Comparison of ENCODE assay signal across 12 cellular contexts in genomic region chr1:164771001-164771550, GRCh38.
DNase-seq lines count a peak whose midpoint lies in the region; ATAC-seq and TF ChIP-seq lines count a peak whose summit lies in the region.
"Had no signal": no experiment of that assay in that cellular context is flagged by ENCODE, and none has a peak within 500 bp of the region (broad histone marks: within the 10 kb centered on the region; RNA-seq: fewer than 3 reads in every experiment).

No MANE protein-coding gene starts in this region.

- no TSS peak for BruUV-seq in Calu3 (replicated peaks; lab: Mats Ljungman, UMichigan)

- no peak for TF ChIP-seq RAD21 in SK-N-SH (IDR thresholded peaks at IDR 0.05; ENCODE audit: low read length)

- WGBS in SK-N-SH (ENCODE audit: low lambda C conversion rate), result 82% methylated on average over 8 of the region's 8 CpGs

- H3K9me2 ChIP-seq in SK-N-SH, result no peaks in the 10 kb centered on the region

- H3K27ac Mint-ChIP-seq in Calu3 (ENCODE audit: unreplicated experiment), result peak overlapping the region; percentile 84
- H3K27ac Mint-ChIP-seq: activated B cell treated with CpG ODN at 0.5 μM for 24 hours had no signal

- H3K9me3 ChIP-seq in SK-N-SH, result no peaks in the 10 kb centered on the region
- H3K9me3 ChIP-seq in effector memory CD4-positive, alpha-beta T cell (ENCODE audit: control insufficient read depth, low read length), result no peaks in the 10 kb centered on the region
- H3K9me3 ChIP-seq: neutrophil had no signal

- no peaks in the 10 kb centered on the region for H3K27me3 ChIP-seq in SK-N-SH (ENCODE audit: insufficient read depth)
- no peaks in the 10 kb centered on the region for H3K27me3 ChIP-seq in foreskin keratinocyte
- H3K27me3 ChIP-seq in effector memory CD4-positive, alpha-beta T cell (replicated peaks; ENCODE audit: control insufficient read depth, insufficient read depth, low read length, poor library complexity, severe bottlenecking), result no peaks in the 10 kb centered on the region

- H4K20me1 ChIP-seq in SK-N-SH (ENCODE audit: insufficient read depth), result no peaks in the 10 kb centered on the region

- peak overlapping the region; percentile 37; the same call in 1 of the 2 replicates for H3K9ac ChIP-seq in SK-N-SH

- H3K4me1 ChIP-seq in SK-N-SH (ENCODE audit: control insufficient read depth in 1 of 2, insufficient read depth in 2 of 2, low read depth in 1 of 2, low read length in 1 of 2) (peaks cover 50 to 54% of the 10 kb centered on the region in 2 experiments), foreskin keratinocyte (peaks cover 38% of the 10 kb centered on the region)
- H3K4me1 ChIP-seq in effector memory CD4-positive, alpha-beta T cell (ENCODE audit: control insufficient read depth, insufficient read depth, low read length, poor library complexity, severe bottlenecking), result no peaks in the 10 kb centered on the region

- H2AFZ ChIP-seq in SK-N-SH (ENCODE audit: low read depth), result peak overlapping the region; percentile 23; the same call in 1 of the 2 replicates

- H3F3A ChIP-seq in SK-N-SH (replicated peaks; ENCODE audit: insufficient read depth), result peaks cover 45% of the 10 kb centered on the region

- no peaks in the 10 kb centered on the region for H3K36me3 ChIP-seq in SK-N-SH (replicated peaks in 1 of 2; ENCODE audit: control insufficient read depth in 1 of 2, insufficient read depth in 2 of 2, low read length in 1 of 2)
- no peaks in the 10 kb centered on the region for H3K36me3 ChIP-seq in effector memory CD4-positive, alpha-beta T cell (ENCODE audit: control insufficient read depth, insufficient read depth, low read length)
- H3K36me3 ChIP-seq: neutrophil had no signal

- no peak for DNase-seq in Calu3
- no peak for DNase-seq in SK-N-SH
- no peak for DNase-seq in foreskin keratinocyte
- DNase-seq in sciatic nerve (ENCODE audit: low spot score), result no peak
- DNase-seq in HCEC 1CT, result no peak
- no peak for DNase-seq in effector memory CD4-positive, alpha-beta T cell
- DNase-seq in AG08395 (ENCODE audit: low spot score), result no peak
- DNase-seq: activated B cell treated with CpG ODN at 0.5 μM for 24 hours, C1 segment of cervical spinal cord, NCI-H1694 had no signal

- H3K9me3 Mint-ChIP-seq in Calu3 (ENCODE audit: low read depth, unreplicated experiment), result no peaks in the 10 kb centered on the region
- H3K9me3 Mint-ChIP-seq: activated B cell treated with CpG ODN at 0.5 μM for 24 hours had no signal

- H3K4me1 Mint-ChIP-seq in Calu3 (ENCODE audit: low read depth, unreplicated experiment), result peaks cover 91% of the 10 kb centered on the region
- H3K4me1 Mint-ChIP-seq: activated B cell treated with CpG ODN at 0.5 μM for 24 hours had no signal

- ATAC-seq in foreskin keratinocyte (no peak), sciatic nerve (peak; percentile 19), HG03457 (IDR thresholded peaks at IDR 0.05; ENCODE audit: unreplicated experiment) (no peak)

- H3K27ac ChIP-seq in SK-N-SH (ENCODE audit: low read depth in 2 of 2, low read length in 1 of 2) (peak overlapping the region; percentile 93 to 96), foreskin keratinocyte (peak overlapping the region; percentile 71)
- H3K27ac ChIP-seq in effector memory CD4-positive, alpha-beta T cell (ENCODE audit: insufficient read depth, low read length, poor library complexity, severe bottlenecking), result no peak overlapping the region
- H3K27ac ChIP-seq: neutrophil had no signal

- H3K4me3 ChIP-seq in SK-N-SH (ENCODE audit: low read depth in 2 of 2, low read length in 1 of 2), result no peak overlapping the region
- H3K4me3 ChIP-seq in effector memory CD4-positive, alpha-beta T cell (ENCODE audit: insufficient read depth, low read depth, low read length, poor library complexity, severe bottlenecking), result no peak overlapping the region

- H3K4me2 ChIP-seq in SK-N-SH, result peak overlapping the region; percentile 44; the same call in 1 of the 2 replicates

- peak overlapping the region; percentile 46 for H3K4me3 Mint-ChIP-seq in Calu3 (ENCODE audit: low read depth, unreplicated experiment)
- H3K4me3 Mint-ChIP-seq: activated B cell treated with CpG ODN at 0.5 μM for 24 hours had no signal

- POLR2A ChIA-PET in SK-N-SH (lab: Yijun Ruan, JAX), result no interaction called here

- no peaks in the 10 kb centered on the region for H3K79me2 ChIP-seq in SK-N-SH (ENCODE audit: insufficient read depth)

- TF ChIP-seq EP300 in SK-N-SH (IDR thresholded peaks at IDR 0.05; ENCODE audit: borderline replicate concordance in 1 of 2, low read depth in 1 of 2, low read length in 1 of 2), result no peak

- intact Hi-C loops in Calu3 (cut with micrococcal nuclease; ENCODE audit: unreplicated experiment) (loop anchor here (5.0 kb wide), 4 partner anchors 89 to 214 kb away; partner anchors contain the start of gene PBX1), sciatic nerve (cut with DNase I) (no loop called here)

- CTCF ChIA-PET in Calu3 (lab: Charles Lee), result interaction anchor here (0.9 to 1.3 kb wide), 4 partner anchors 8 to 87 kb away, joined by 3 to 5 read pairs (median 4); no protein-coding TSS in a partner anchor
- CTCF ChIA-PET in SK-N-SH (lab: Yijun Ruan, JAX), result interaction anchor here (0.7 to 1.8 kb wide), 2 partner anchors 16 to 24 kb away, joined by 5 to 10 read pairs; no protein-coding TSS in a partner anchor

- H3K36me3 Mint-ChIP-seq in Calu3 (ENCODE audit: insufficient read depth, unreplicated experiment), result peaks cover 8% of the 10 kb centered on the region

- no peaks in the 10 kb centered on the region for H3K27me3 Mint-ChIP-seq in Calu3 (ENCODE audit: unreplicated experiment)
- H3K27me3 Mint-ChIP-seq: activated B cell treated with CpG ODN at 0.5 μM for 24 hours had no signal

- TF ChIP-seq CTCF in Calu3 (IDR thresholded peaks at IDR 0.05; ENCODE audit: unreplicated experiment) (no peak), SK-N-SH (IDR thresholded peaks at IDR 0.05) (no peak), foreskin keratinocyte (conservative IDR thresholded peaks at IDR 0.05) (no peak)

TF ChIP-seq in SK-N-SH, 30 proteins besides CTCF, POLR2A, EP300 and RAD21:
- no peak for TF ChIP-seq EZH2phosphoT487 (IDR thresholded peaks at IDR 0.05; ENCODE audit: borderline replicate concordance, low read depth)
- TF ChIP-seq RXRA (IDR thresholded peaks at IDR 0.05; ENCODE audit: borderline replicate concordance, low read depth), result no peak
- no peak for TF ChIP-seq RFX5 (IDR thresholded peaks at IDR 0.05; ENCODE audit: low read length)
- TF ChIP-seq TCF12 (IDR thresholded peaks at IDR 0.05), result no peak
- no peak for TF ChIP-seq JUND (IDR thresholded peaks at IDR 0.05)
- no peak for TF ChIP-seq SIN3A (IDR thresholded peaks at IDR 0.05; ENCODE audit: borderline replicate concordance, low read depth, low read length)
- TF ChIP-seq CHD2 (IDR thresholded peaks at IDR 0.05; ENCODE audit: low read length, partially characterized antibody), result no peak
- TF ChIP-seq MEF2A (IDR thresholded peaks at IDR 0.05; ENCODE audit: borderline replicate concordance, low read depth), result no peak
